ENCODE assay signal across 1 cellular context in genomic region chr7:77797734-77798393, GRCh38.
A peak's percentile ranks its signal among the peaks of the same experiment; 100 is the strongest.
TF ChIP-seq lines count a peak whose summit lies in the region.

No MANE protein-coding gene starts in this region.

TF ChIP-seq in HepG2, 621 proteins besides CTCF, POLR2A, EP300 and RAD21 (continued from another document):
- TF ChIP-seq NCOR1 (IDR thresholded peaks at IDR 0.05; ENCODE audit: borderline replicate concordance, low read length) (no peak), ZNF543 (CRISPR knock-in tag; IDR thresholded peaks at IDR 0.05) (no peak; the same call in 1 of the 2 replicates), SAFB2 (CRISPR knock-in tag; IDR thresholded peaks at IDR 0.05; ENCODE audit: borderline replicate concordance, low read depth) (no peak; the same call in 1 of the 2 replicates), ZNF326 (CRISPR knock-in tag; IDR thresholded peaks at IDR 0.05; ENCODE audit: borderline replicate concordance) (no peak), SATB2 (CRISPR knock-in tag; IDR thresholded peaks at IDR 0.05) (no peak), PATZ1 (CRISPR knock-in tag; IDR thresholded peaks at IDR 0.05) (no peak; the same call in 1 of the 2 replicates), ZKSCAN5 (CRISPR knock-in tag; IDR thresholded peaks at IDR 0.05) (no peak), POLR2G (IDR thresholded peaks at IDR 0.05; ENCODE audit: low read depth, low read length) (no peak), ZNF770 (CRISPR knock-in tag; IDR thresholded peaks at IDR 0.05) (no peak), ZNF251 (CRISPR knock-in tag; IDR thresholded peaks at IDR 0.05) (no peak), ATF4 (CRISPR knock-in tag; IDR thresholded peaks at IDR 0.05) (no peak), ZNF383 (CRISPR knock-in tag; IDR thresholded peaks at IDR 0.05; ENCODE audit: borderline replicate concordance) (no peak), ZNF3 (CRISPR knock-in tag; IDR thresholded peaks at IDR 0.05) (no peak), ZNF552 (CRISPR knock-in tag; IDR thresholded peaks at IDR 0.05; ENCODE audit: borderline replicate concordance) (0 out of 2 replicates have a peak, but pooled peaks have one; percentile 50), ZNF775 (CRISPR knock-in tag; IDR thresholded peaks at IDR 0.05; ENCODE audit: borderline replicate concordance) (no peak), PLSCR1 (CRISPR knock-in tag; IDR thresholded peaks at IDR 0.05; ENCODE audit: borderline replicate concordance) (no peak), MEIS1 (CRISPR knock-in tag; IDR thresholded peaks at IDR 0.05; ENCODE audit: borderline replicate concordance) (no peak), EED (CRISPR knock-in tag; IDR thresholded peaks at IDR 0.05) (no peak), ZFP41 (CRISPR knock-in tag; IDR thresholded peaks at IDR 0.05; ENCODE audit: borderline replicate concordance) (no peak), RERE (CRISPR knock-in tag; IDR thresholded peaks at IDR 0.05; ENCODE audit: low read depth) (no peak)
